ENCODE assay signal across 19 cellular contexts in genomic region chr3:54427501-54427900, GRCh38.
A peak's percentile ranks its signal among the peaks of the same experiment; 100 is the strongest.
DNase-seq lines count a peak whose midpoint lies in the region; TF ChIP-seq lines count a peak whose summit lies in the region.
"Had no signal": no experiment of that assay in that cellular context is flagged by ENCODE, and none has a peak within 500 bp of the region (broad histone marks: within the 10 kb centered on the region; RNA-seq: fewer than 3 reads in every experiment).

No MANE protein-coding gene starts in this region.

- TF ChIP-seq CTCF in progenitor cell of endocrine pancreas (IDR thresholded peaks at IDR 0.05; ENCODE audit: unreplicated experiment): no peak

- H3K4me1 ChIP-seq in endocrine pancreas (ENCODE audit: control insufficient read depth, insufficient read depth, low read length): peaks cover 4% of the 10 kb centered on the region
- H3K4me1 ChIP-seq: heart right ventricle, uterus had no signal

- H3K27me3 ChIP-seq in endocrine pancreas (ENCODE audit: control insufficient read depth, insufficient read depth, low read length): no peaks in the 10 kb centered on the region
- H3K27me3 ChIP-seq: heart right ventricle, uterus had no signal

- H3K4me1 Mint-ChIP-seq in progenitor cell of endocrine pancreas (ENCODE audit: low read depth): peaks cover 12% of the 10 kb centered on the region
- H3K4me1 Mint-ChIP-seq: activated B cell treated with CpG ODN at 0.5 μM for 24 hours; activated naive CD8-positive, alpha-beta T cell treated with anti-CD3 and anti-CD28 coated beads, Interleukin-2, amount 10 ng/mL, durations not matched to agents 7 days and 5 days; stimulated activated naive B cell treated with anti-CD40 and anti-IgM and Interleukin-4, amounts not matched to agents 10 μg/mL and 1 μg/mL and 100 μg/mL, for 72 hours had no signal

- H3K27me3 Mint-ChIP-seq in progenitor cell of endocrine pancreas: peaks cover 3% of the 10 kb centered on the region
- H3K27me3 Mint-ChIP-seq: stimulated activated naive B cell treated with anti-CD40 and anti-IgM and Interleukin-4, amounts not matched to agents 10 μg/mL and 1 μg/mL and 100 μg/mL, for 72 hours had no signal

- H3K4me3 Mint-ChIP-seq in progenitor cell of endocrine pancreas (ENCODE audit: low read depth): no peak overlapping the region
- H3K4me3 Mint-ChIP-seq: activated B cell treated with CpG ODN at 0.5 μM for 24 hours; activated naive CD8-positive, alpha-beta T cell treated with anti-CD3 and anti-CD28 coated beads, Interleukin-2, amount 10 ng/mL, durations not matched to agents 7 days and 5 days; CD8-positive, alpha-beta T cell; GM23338; stimulated activated naive B cell treated with anti-CD40 and anti-IgM and Interleukin-4, amounts not matched to agents 10 μg/mL and 1 μg/mL and 100 μg/mL, for 72 hours had no signal

- TF ChIP-seq POLR2A in erythroblast (IDR thresholded peaks at IDR 0.05; ENCODE audit: low read length): no peak

- H3K9me3 Mint-ChIP-seq in progenitor cell of endocrine pancreas (ENCODE audit: low read depth): no peaks in the 10 kb centered on the region
- H3K9me3 Mint-ChIP-seq: activated B cell treated with CpG ODN at 0.5 μM for 24 hours; activated naive CD8-positive, alpha-beta T cell treated with anti-CD3 and anti-CD28 coated beads, Interleukin-2, amount 10 ng/mL, durations not matched to agents 7 days and 5 days; activated T-helper 2 cell treated with anti-CD3 and anti-CD28 coated beads, Interferon-gamma antibody, Interleukin-2, Interleukin-4, amounts not matched to agents 10 μg/mL and 5 μg/mL and 100 μg/mL, durations not matched to agents 14 hours and 24 hours and 36 hours; CD8-positive, alpha-beta T cell; GM23338; stimulated activated naive B cell treated with anti-CD40 and anti-IgM and Interleukin-4, amounts not matched to agents 10 μg/mL and 1 μg/mL and 100 μg/mL, for 72 hours had no signal

- H3K4me3 ChIP-seq in endocrine pancreas (ENCODE audit: control insufficient read depth, insufficient read depth, low read length): peak overlapping the region; percentile 16
- H3K4me3 ChIP-seq: GM23338, heart right ventricle, PC-9, uterus had no signal

- no peaks in the 10 kb centered on the region for H3K9me3 ChIP-seq in endocrine pancreas (ENCODE audit: control insufficient read depth, low read length)
- H3K9me3 ChIP-seq: heart right ventricle, uterus had no signal

- no peaks in the 10 kb centered on the region for H3K36me3 ChIP-seq in endocrine pancreas (ENCODE audit: control insufficient read depth, insufficient read depth, low read length)
- H3K36me3 ChIP-seq: heart right ventricle, uterus had no signal

- no peak overlapping the region for H3K9ac ChIP-seq in endocrine pancreas (ENCODE audit: control insufficient read depth, insufficient read depth, low read length)
- H3K9ac ChIP-seq: KMS-11 had no signal

- peak; percentile 15 to 61 for DNase-seq in NCI-H2081 (lab: John Stamatoyannopoulos, UW)
- no peak for DNase-seq in NCI-H2081 treated with DMSO at 0.1 percent for 48 hours (lab: John Stamatoyannopoulos, UW)
- DNase-seq in NCI-H345 treated with DMSO at 0.1 percent for 48 hours (lab: John Stamatoyannopoulos, UW; ENCODE audit: unreplicated experiment): peak; percentile 73
- no peak for DNase-seq in progenitor cell of endocrine pancreas (ENCODE audit: low spot score, unreplicated experiment)
- DNase-seq in NOMO-1 treated with dmso at 0.1 percent for 144 hours (lab: John Stamatoyannopoulos, UW; ENCODE audit: unreplicated experiment): no peak
- DNase-seq in DMS53 treated with DMSO at 0.1 percent for 48 hours (lab: John Stamatoyannopoulos, UW; ENCODE audit: unreplicated experiment): no peak
- DNase-seq in erythroblast (lab: John Stamatoyannopoulos, UW): no peak
- DNase-seq: activated B cell treated with CpG ODN at 0.5 μM for 24 hours; activated naive CD8-positive, alpha-beta T cell treated with anti-CD3 and anti-CD28 coated beads, Interleukin-2, amount 10 ng/mL, durations not matched to agents 7 days and 5 days; CD8-positive, alpha-beta T cell; stimulated activated naive B cell treated with anti-CD40 and anti-IgM and Interleukin-4, amounts not matched to agents 10 μg/mL and 1 μg/mL and 100 μg/mL, for 72 hours; T1000 had no signal

- H3K27ac Mint-ChIP-seq in progenitor cell of endocrine pancreas: peak overlapping the region; percentile 71
- H3K27ac Mint-ChIP-seq: activated B cell treated with CpG ODN at 0.5 μM for 24 hours; activated naive CD8-positive, alpha-beta T cell treated with anti-CD3 and anti-CD28 coated beads, Interleukin-2, amount 10 ng/mL, durations not matched to agents 7 days and 5 days; activated T-helper 2 cell treated with anti-CD3 and anti-CD28 coated beads, Interferon-gamma antibody, Interleukin-2, Interleukin-4, amounts not matched to agents 10 μg/mL and 5 μg/mL and 100 μg/mL, durations not matched to agents 14 hours and 24 hours and 36 hours; CD8-positive, alpha-beta T cell; GM23338; stimulated activated naive B cell treated with anti-CD40 and anti-IgM and Interleukin-4, amounts not matched to agents 10 μg/mL and 1 μg/mL and 100 μg/mL, for 72 hours had no signal

- no peaks in the 10 kb centered on the region for H3K36me3 Mint-ChIP-seq in progenitor cell of endocrine pancreas (ENCODE audit: insufficient read depth)
- H3K36me3 Mint-ChIP-seq: activated naive CD8-positive, alpha-beta T cell treated with anti-CD3 and anti-CD28 coated beads, Interleukin-2, amount 10 ng/mL, durations not matched to agents 7 days and 5 days; CD8-positive, alpha-beta T cell; stimulated activated naive B cell treated with anti-CD40 and anti-IgM and Interleukin-4, amounts not matched to agents 10 μg/mL and 1 μg/mL and 100 μg/mL, for 72 hours had no signal

Comparison
In these comparisons a context has a peak if more than half of its experiments do, and no peak if none do; other contexts are left out.
1. DNase-seq: peak in NCI-H2081 (2 of 2) and NCI-H345 treated with DMSO at 0.1 percent for 48 hours (single experiment); none in NCI-H2081 treated with DMSO at 0.1 percent for 48 hours (single experiment), progenitor cell of endocrine pancreas (single experiment), NOMO-1 treated with dmso at 0.1 percent for 144 hours (single experiment), DMS53 treated with DMSO at 0.1 percent for 48 hours (single experiment) and erythroblast (0 of 2).